ENCODE assay signal across 8 cellular contexts in genomic region chr20:57346477-57346876, GRCh38. TPM values are rescaled to one million over a fixed set of nuclear protein-coding genes. Genes with fewer than 3 reads are reported as not detected.
DNase-seq lines count a peak whose midpoint lies in the region; ATAC-seq and TF ChIP-seq lines count a peak whose summit lies in the region.

No MANE protein-coding gene starts in this region.

- H3K27me3 Mint-ChIP-seq in Caco-2 (ENCODE audit: insufficient read depth, unreplicated experiment) (no peaks in the 10 kb centered on the region), neural crest cell (ENCODE audit: low read depth) (peaks cover 4% of the 10 kb centered on the region)

- peaks cover 3% of the 10 kb centered on the region for H3K79me2 ChIP-seq in OCI-LY1 (ENCODE audit: insufficient read depth, low read length)

- no peaks in the 10 kb centered on the region for H3K9me3 Mint-ChIP-seq in Caco-2 (ENCODE audit: unreplicated experiment)
- H3K9me3 Mint-ChIP-seq in neural crest cell, result peaks cover 3% of the 10 kb centered on the region

- H3K4me1 Mint-ChIP-seq in Caco-2 (ENCODE audit: low read depth, unreplicated experiment), result no peaks in the 10 kb centered on the region
- peaks cover under 1% of the 10 kb centered on the region for H3K4me1 Mint-ChIP-seq in neural crest cell

- H3K36me3 Mint-ChIP-seq in Caco-2 (ENCODE audit: insufficient read depth, unreplicated experiment) (peaks cover 17% of the 10 kb centered on the region), neural crest cell (ENCODE audit: low read depth) (no peaks in the 10 kb centered on the region)

- intact Hi-C loops in Caco-2 (cut with micrococcal nuclease; ENCODE audit: unreplicated experiment), result loop anchor here (1.0 kb wide), 1 partner anchor 257 kb away; no protein-coding TSS in a partner anchor
- intact Hi-C loops in esophagus squamous epithelium (cut with DNase I), result loop anchor here (5.0 kb wide), 1 partner anchor 259 kb away; no protein-coding TSS in a partner anchor

- H3K9me2 ChIP-seq in OCI-LY1 (ENCODE audit: low read depth, low read length), result no peaks in the 10 kb centered on the region

- H3K27ac Mint-ChIP-seq in Caco-2 (ENCODE audit: unreplicated experiment), result no peak overlapping the region
- H3K27ac Mint-ChIP-seq in neural crest cell (ENCODE audit: unreplicated experiment), result no peak overlapping the region

- H3K36me3 ChIP-seq in Caco-2 (ENCODE audit: control insufficient read depth, insufficient read depth, low read length) (no peaks in the 10 kb centered on the region), OCI-LY1 (ENCODE audit: insufficient read depth, low read length) (no peaks in the 10 kb centered on the region), esophagus squamous epithelium (no peaks in the 10 kb centered on the region)

- H3K4me3 Mint-ChIP-seq in Caco-2 (ENCODE audit: unreplicated experiment) (no peak overlapping the region), neural crest cell (no peak overlapping the region)

- H3K9me3 ChIP-seq in Caco-2 (no peaks in the 10 kb centered on the region), OCI-LY1 (ENCODE audit: low read length) (no peaks in the 10 kb centered on the region), esophagus squamous epithelium (no peaks in the 10 kb centered on the region)

- H3F3A ChIP-seq in OCI-LY1 (ENCODE audit: insufficient read depth, low read length), result no peaks in the 10 kb centered on the region

- POLR2A ChIA-PET in Caco-2 (lab: Charles Lee), result no interaction called here

- DNase-seq in Caco-2 (peak; percentile 85 to 90), HPDE6-E6E7 (ENCODE audit: extremely low spot score) (peak; percentile 68), activated T-cell treated with anti-CD3 and anti-CD28 coated beads for 1 hour (ENCODE audit: low read depth) (peak; percentile 69), esophagus squamous epithelium (lab: John Stamatoyannopoulos, UW) (no peak), neural crest cell (ENCODE audit: low read depth, low spot score) (peak; percentile 87), superior temporal gyrus (ENCODE audit: extremely low spot score) (peak; percentile 96)

- CTCF ChIA-PET in Caco-2 (lab: Charles Lee), result interaction anchor here (0.6 to 3.4 kb wide), 12 partner anchors 10 to 259 kb away, joined by 3 to 25 read pairs (median 5); no protein-coding TSS in a partner anchor

- no peak overlapping the region for H3K4me3 ChIP-seq in Caco-2 (ENCODE audit: low read depth, low read length)
- H3K4me3 ChIP-seq in OCI-LY1 (ENCODE audit: low read depth, low read length, poor library complexity, severe bottlenecking), result no peak overlapping the region
- H3K4me3 ChIP-seq in esophagus squamous epithelium, result no peak overlapping the region

- no peak for TF ChIP-seq POLR2A in esophagus squamous epithelium (IDR thresholded peaks at IDR 0.05)

- 1% methylated on average over 4 of the region's 4 CpGs for WGBS in esophagus squamous epithelium, 2 donors

- no peak overlapping the region for H3K27ac ChIP-seq in OCI-LY1 (ENCODE audit: low read depth, low read length, poor library complexity, severe bottlenecking)
- no peak overlapping the region for H3K27ac ChIP-seq in esophagus squamous epithelium

- TF ChIP-seq CTCF in Caco-2 (IDR thresholded peaks at IDR 0.05; ENCODE audit: insufficient read depth in 1 of 2, low read depth in 1 of 2, low read length in 1 of 2, severe bottlenecking in 1 of 2, unreplicated experiment in 1 of 2) (peak; percentile 90 to 97), OCI-LY1 (IDR thresholded peaks at IDR 0.05; ENCODE audit: low read length) (peak; percentile 91), esophagus squamous epithelium (IDR thresholded peaks at IDR 0.05) (peak; percentile 50 to 80 (median 75)), neural crest cell (conservative IDR thresholded peaks at IDR 0.05) (peak; percentile 95)

- H3K9ac ChIP-seq in OCI-LY1 (ENCODE audit: low read length), result no peak overlapping the region

- H3K27me3 ChIP-seq in Caco-2 (replicated peaks; ENCODE audit: control insufficient read depth, insufficient read depth, low read length) (no peaks in the 10 kb centered on the region), OCI-LY1 (ENCODE audit: insufficient read depth, low read length) (no peaks in the 10 kb centered on the region), esophagus squamous epithelium (peaks cover 0 to 14% (median 0%) of the 10 kb centered on the region in 4 donors)

- no peak for ATAC-seq in GM19467 (IDR thresholded peaks at IDR 0.05; ENCODE audit: unreplicated experiment)

- no peak overlapping the region for H3K4me2 ChIP-seq in OCI-LY1 (ENCODE audit: low read length)

- H3K4me1 ChIP-seq in Caco-2 (no peaks in the 10 kb centered on the region), OCI-LY1 (ENCODE audit: insufficient read depth, low read length, severe bottlenecking) (no peaks in the 10 kb centered on the region), esophagus squamous epithelium (peaks cover 0 to under 1% (median under 1%) of the 10 kb centered on the region in 3 donors)

- no peaks in the 10 kb centered on the region for H4K20me1 ChIP-seq in OCI-LY1 (ENCODE audit: insufficient read depth, low read length)

- no TSS peak for BruUV-seq in Caco-2 (replicated peaks; lab: Mats Ljungman, UMichigan)

- no peak overlapping the region for H2AFZ ChIP-seq in OCI-LY1 (ENCODE audit: low read length)

RNA-seq across cellular contexts. Expression of gene RAE1, which starts 4.6 kb away (rescaled TPM):
- 133 and 138 TPM in 2 replicates for total RNA-seq in Caco-2 (2022)
- 10 to 100 TPM; 24.4 to 42.7 (median 28.3) TPM for total RNA-seq in esophagus squamous epithelium
- total RNA-seq in neural crest cell, result 54.7 and 57.0 TPM in 2 replicates

RNA-seq across cellular contexts. Expression of gene SPO11, which starts 16.9 kb away (rescaled TPM):
- not detected in 2 replicates for total RNA-seq in Caco-2 (2022)
- not detected for total RNA-seq in esophagus squamous epithelium
- not detected in 2 replicates for total RNA-seq in neural crest cell

RNA-seq across cellular contexts. Expression of gene RBM38, which starts 44.7 kb away (rescaled TPM):
- total RNA-seq in Caco-2 (2022), result 34.4 and 39.2 TPM in 2 replicates
- total RNA-seq in esophagus squamous epithelium, result 10 to 100 TPM in 3 of 4 donors, 1 to 10 TPM in 1; 9.1 to 21.0 (median 13.3) TPM
- 33.3 and 33.4 TPM in 2 replicates for total RNA-seq in neural crest cell
